In the genomic region with DNA sequence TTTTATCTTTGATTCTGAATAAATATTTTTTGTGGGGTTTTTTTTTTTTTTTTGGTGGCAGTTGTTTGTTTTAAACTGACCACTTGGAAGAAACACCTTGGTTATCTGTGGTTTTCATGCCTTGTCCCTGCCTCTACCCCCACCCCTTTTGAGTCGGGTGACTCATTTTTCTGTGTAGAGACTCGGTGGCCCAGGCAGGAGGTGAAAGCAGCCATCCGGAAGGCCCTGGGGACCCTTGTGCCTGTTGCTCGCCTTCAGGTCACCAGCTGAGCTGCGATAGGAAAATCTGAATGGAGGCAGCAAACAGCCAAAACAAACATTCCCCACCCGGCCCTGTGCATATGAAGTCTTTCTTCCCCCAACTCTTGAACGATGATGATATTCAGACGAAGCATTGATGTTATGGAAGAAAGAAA, we compare ENCODE assay signal across 1 cellular context.
A peak's percentile ranks its signal among the peaks of the same experiment; 100 is the strongest.
TF ChIP-seq lines count a peak whose summit lies in the region.

No MANE protein-coding gene starts in this region.

TF ChIP-seq in HepG2, 621 proteins besides CTCF, POLR2A, EP300 and RAD21 (continued from another document):
- TF ChIP-seq, protein P1, sequence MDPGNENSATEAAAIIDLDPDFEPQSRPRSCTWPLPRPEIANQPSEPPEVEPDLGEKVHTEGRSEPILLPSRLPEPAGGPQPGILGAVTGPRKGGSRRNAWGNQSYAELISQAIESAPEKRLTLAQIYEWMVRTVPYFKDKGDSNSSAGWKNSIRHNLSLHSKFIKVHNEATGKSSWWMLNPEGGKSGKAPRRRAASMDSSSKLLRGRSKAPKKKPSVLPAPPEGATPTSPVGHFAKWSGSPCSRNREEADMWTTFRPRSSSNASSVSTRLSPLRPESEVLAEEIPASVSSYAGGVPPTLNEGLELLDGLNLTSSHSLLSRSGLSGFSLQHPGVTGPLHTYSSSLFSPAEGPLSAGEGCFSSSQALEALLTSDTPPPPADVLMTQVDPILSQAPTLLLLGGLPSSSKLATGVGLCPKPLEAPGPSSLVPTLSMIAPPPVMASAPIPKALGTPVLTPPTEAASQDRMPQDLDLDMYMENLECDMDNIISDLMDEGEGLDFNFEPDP (CRISPR knock-in tag; conservative IDR thresholded peaks at IDR 0.05), result no peak
- TF ChIP-seq NBN (conservative IDR thresholded peaks at IDR 0.05) (no peak), PHF8 (CRISPR knock-in tag; IDR thresholded peaks at IDR 0.05) (no peak), ETV5 (CRISPR knock-in tag; IDR thresholded peaks at IDR 0.05; ENCODE audit: borderline replicate concordance) (no peak), ZMYM3 (CRISPR knock-in tag; IDR thresholded peaks at IDR 0.05) (no peak), ZNF709 (CRISPR knock-in tag; IDR thresholded peaks at IDR 0.05) (0 out of 2 replicates have a peak, but pooled peaks have one; percentile 47), NCOA1 (CRISPR knock-in tag; IDR thresholded peaks at IDR 0.05) (no peak), CENPT (CRISPR knock-in tag; IDR thresholded peaks at IDR 0.05; ENCODE audit: low read depth) (no peak), IKZF1 (IDR thresholded peaks at IDR 0.05) (no peak), HDAC1 (CRISPR knock-in tag; IDR thresholded peaks at IDR 0.05) (peak; percentile 21), ZNF713 (CRISPR knock-in tag; IDR thresholded peaks at IDR 0.05) (no peak), SOX6 (IDR thresholded peaks at IDR 0.05) (no peak), SOX6 (CRISPR knock-in tag; IDR thresholded peaks at IDR 0.05) (no peak), NR1H2 (CRISPR knock-in tag; IDR thresholded peaks at IDR 0.05; ENCODE audit: borderline replicate concordance, low read depth) (no peak), ZNF350 (CRISPR knock-in tag; IDR thresholded peaks at IDR 0.05; ENCODE audit: borderline replicate concordance, low read depth) (no peak), ZNF367 (CRISPR knock-in tag; IDR thresholded peaks at IDR 0.05; ENCODE audit: borderline replicate concordance) (no peak), ZNF562 (CRISPR knock-in tag; IDR thresholded peaks at IDR 0.05; ENCODE audit: borderline replicate concordance) (no peak), DNMT3B (CRISPR knock-in tag; conservative IDR thresholded peaks at IDR 0.05) (0 out of 2 replicates have a peak, but pooled peaks have one; percentile 10), ZSCAN9 (CRISPR knock-in tag; IDR thresholded peaks at IDR 0.05; ENCODE audit: borderline replicate concordance) (no peak)
- TF ChIP-seq, protein P2, sequence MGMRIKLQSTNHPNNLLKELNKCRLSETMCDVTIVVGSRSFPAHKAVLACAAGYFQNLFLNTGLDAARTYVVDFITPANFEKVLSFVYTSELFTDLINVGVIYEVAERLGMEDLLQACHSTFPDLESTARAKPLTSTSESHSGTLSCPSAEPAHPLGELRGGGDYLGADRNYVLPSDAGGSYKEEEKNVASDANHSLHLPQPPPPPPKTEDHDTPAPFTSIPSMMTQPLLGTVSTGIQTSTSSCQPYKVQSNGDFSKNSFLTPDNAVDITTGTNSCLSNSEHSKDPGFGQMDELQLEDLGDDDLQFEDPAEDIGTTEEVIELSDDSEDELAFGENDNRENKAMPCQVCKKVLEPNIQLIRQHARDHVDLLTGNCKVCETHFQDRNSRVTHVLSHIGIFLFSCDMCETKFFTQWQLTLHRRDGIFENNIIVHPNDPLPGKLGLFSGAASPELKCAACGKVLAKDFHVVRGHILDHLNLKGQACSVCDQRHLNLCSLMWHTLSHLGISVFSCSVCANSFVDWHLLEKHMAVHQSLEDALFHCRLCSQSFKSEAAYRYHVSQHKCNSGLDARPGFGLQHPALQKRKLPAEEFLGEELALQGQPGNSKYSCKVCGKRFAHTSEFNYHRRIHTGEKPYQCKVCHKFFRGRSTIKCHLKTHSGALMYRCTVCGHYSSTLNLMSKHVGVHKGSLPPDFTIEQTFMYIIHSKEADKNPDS (CRISPR knock-in tag; IDR thresholded peaks at IDR 0.05), result no peak
- TF ChIP-seq, protein P3, sequence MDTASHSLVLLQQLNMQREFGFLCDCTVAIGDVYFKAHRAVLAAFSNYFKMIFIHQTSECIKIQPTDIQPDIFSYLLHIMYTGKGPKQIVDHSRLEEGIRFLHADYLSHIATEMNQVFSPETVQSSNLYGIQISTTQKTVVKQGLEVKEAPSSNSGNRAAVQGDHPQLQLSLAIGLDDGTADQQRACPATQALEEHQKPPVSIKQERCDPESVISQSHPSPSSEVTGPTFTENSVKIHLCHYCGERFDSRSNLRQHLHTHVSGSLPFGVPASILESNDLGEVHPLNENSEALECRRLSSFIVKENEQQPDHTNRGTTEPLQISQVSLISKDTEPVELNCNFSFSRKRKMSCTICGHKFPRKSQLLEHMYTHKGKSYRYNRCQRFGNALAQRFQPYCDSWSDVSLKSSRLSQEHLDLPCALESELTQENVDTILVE (CRISPR knock-in tag; IDR thresholded peaks at IDR 0.05), result 0 out of 2 replicates have a peak, but pooled peaks have one; percentile 9
- TF ChIP-seq, protein P4, sequence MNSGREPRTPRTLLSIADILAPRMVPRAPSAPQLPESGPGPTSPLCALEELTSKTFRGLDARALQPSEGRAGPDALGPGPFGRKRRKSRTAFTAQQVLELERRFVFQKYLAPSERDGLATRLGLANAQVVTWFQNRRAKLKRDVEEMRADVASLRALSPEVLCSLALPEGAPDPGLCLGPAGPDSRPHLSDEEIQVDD (CRISPR knock-in tag; IDR thresholded peaks at IDR 0.05; ENCODE audit: borderline replicate concordance), result no peak
- TF ChIP-seq, protein P5, sequence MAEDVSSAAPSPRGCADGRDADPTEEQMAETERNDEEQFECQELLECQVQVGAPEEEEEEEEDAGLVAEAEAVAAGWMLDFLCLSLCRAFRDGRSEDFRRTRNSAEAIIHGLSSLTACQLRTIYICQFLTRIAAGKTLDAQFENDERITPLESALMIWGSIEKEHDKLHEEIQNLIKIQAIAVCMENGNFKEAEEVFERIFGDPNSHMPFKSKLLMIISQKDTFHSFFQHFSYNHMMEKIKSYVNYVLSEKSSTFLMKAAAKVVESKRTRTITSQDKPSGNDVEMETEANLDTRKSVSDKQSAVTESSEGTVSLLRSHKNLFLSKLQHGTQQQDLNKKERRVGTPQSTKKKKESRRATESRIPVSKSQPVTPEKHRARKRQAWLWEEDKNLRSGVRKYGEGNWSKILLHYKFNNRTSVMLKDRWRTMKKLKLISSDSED (CRISPR knock-in tag; IDR thresholded peaks at IDR 0.05), result no peak
